In the genomic region with DNA sequence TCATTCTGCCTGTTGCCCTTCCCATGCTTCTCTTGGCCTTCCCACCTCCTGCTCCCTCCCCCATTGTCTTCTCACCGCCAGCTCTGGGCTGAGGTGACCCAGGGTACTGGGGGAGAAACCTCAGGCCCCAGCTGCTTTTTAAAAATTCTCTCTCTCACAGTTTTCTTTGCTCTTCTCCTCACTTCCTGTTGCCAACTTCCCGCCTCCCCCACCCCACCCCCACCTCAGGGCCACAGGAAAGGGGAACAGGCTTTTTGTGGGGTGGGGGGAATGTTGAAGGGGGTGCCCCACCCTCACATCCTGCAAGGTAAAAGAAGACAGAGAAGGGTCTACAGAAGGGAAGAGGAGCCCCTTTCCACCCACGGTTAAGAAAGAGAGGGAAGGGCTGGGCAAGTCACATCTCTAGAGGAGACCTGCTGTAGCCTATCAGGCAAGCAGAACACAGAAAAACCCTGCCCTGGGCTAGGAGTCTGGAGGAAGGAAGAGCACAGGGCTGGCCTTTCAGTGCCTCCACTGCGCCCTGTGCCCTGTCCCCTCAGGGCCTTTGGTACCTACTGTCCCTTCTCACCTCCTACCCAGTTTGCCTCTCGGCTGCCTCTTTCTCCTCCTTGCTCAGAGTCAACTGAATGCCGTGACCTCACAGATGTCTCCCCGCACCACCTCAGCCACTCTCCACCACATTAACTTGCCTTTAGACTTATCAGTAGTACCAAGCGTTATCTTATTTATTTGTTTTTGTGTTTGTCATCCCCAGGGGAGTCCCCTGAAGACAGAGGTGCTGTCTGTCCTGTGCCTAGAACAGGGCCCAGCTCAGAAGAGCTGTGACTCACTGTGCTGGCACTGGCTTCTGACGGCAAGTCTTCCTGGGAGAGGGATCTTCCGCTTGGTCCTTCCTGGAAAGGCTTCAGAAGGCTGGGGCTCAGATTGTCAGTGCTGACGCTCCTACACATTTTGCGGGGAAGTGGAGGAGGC, we compare ENCODE assay signal across 10 cellular contexts. TPM values are rescaled to one million over a fixed set of nuclear protein-coding genes. Genes with fewer than 3 reads are reported as not detected.
A peak's percentile ranks its signal among the peaks of the same experiment; 100 is the strongest.
DNase-seq lines count a peak whose midpoint lies in the region; ATAC-seq and FAIRE-seq lines count a peak whose summit lies in the region.
"Had no signal": no experiment of that assay in that cellular context is flagged by ENCODE, and none has a peak within 500 bp of the region (broad histone marks: within the 10 kb centered on the region; RNA-seq: fewer than 3 reads in every experiment).

No MANE protein-coding gene starts in this region.

- H3K27ac Mint-ChIP-seq in stimulated activated naive CD8-positive, alpha-beta T cell treated with anti-CD3 and anti-CD28 coated beads, Interleukin-15, amount 100 ng/mL, for 72 hours, result peak overlapping the region; percentile 96 to 100

- H3K27me3 Mint-ChIP-seq in stimulated activated naive CD8-positive, alpha-beta T cell treated with anti-CD3 and anti-CD28 coated beads, Interleukin-15, amount 100 ng/mL, for 72 hours, result no peaks in the 10 kb centered on the region

- FAIRE-seq in RCC 7860 (lab: Jason Lieb, UNC), result no peak

- DNase-seq in activated CD4-positive, alpha-beta T cell treated with anti-CD3 and anti-CD28 coated beads, Interleukin-2, amount 50 U/mL, for 48 hours, result peak; percentile 49 to 63
- DNase-seq in germinal center (ENCODE audit: low spot score), result peak; percentile 46
- DNase-seq in stimulated activated naive CD8-positive, alpha-beta T cell treated with anti-CD3 and anti-CD28 coated beads, Interleukin-15, amount 100 ng/mL, for 72 hours, result peak; percentile 43 to 57
- DNase-seq in cerebellum (ENCODE audit: low spot score), result no peak
- no peak for DNase-seq in hepatic stellate cell (ENCODE audit: low spot score)
- DNase-seq in RCC 7860 (ENCODE audit: low spot score), result no peak

- peaks cover 82% of the 10 kb centered on the region for H3K4me1 Mint-ChIP-seq in stimulated activated naive CD8-positive, alpha-beta T cell treated with anti-CD3 and anti-CD28 coated beads, Interleukin-15, amount 100 ng/mL, for 72 hours

- peak overlapping the region; percentile 80 to 97 for H3K4me3 Mint-ChIP-seq in stimulated activated naive CD8-positive, alpha-beta T cell treated with anti-CD3 and anti-CD28 coated beads, Interleukin-15, amount 100 ng/mL, for 72 hours
- H3K4me3 Mint-ChIP-seq: neural crest cell had no signal

- peak; percentile 49 for ATAC-seq in GM18909 (IDR thresholded peaks at IDR 0.05; ENCODE audit: poor library complexity, unreplicated experiment)
- ATAC-seq in HG03460 (IDR thresholded peaks at IDR 0.05; ENCODE audit: unreplicated experiment), result peak; percentile 39
- ATAC-seq in stimulated activated naive CD8-positive, alpha-beta T cell treated with anti-CD3 and anti-CD28 coated beads, Interleukin-15, amount 100 ng/mL, for 72 hours, result peak; percentile 61

- H3K9me3 Mint-ChIP-seq in stimulated activated naive CD8-positive, alpha-beta T cell treated with anti-CD3 and anti-CD28 coated beads, Interleukin-15, amount 100 ng/mL, for 72 hours, result no peaks in the 10 kb centered on the region
- H3K9me3 Mint-ChIP-seq: neural crest cell had no signal

RNA-seq across cellular contexts. Expression of gene ARHGAP9, which starts 1.7 kb away (rescaled TPM):
- 2.1 TPM for total RNA-seq in cerebellum
- total RNA-seq: SK-MEL-5 had no signal

RNA-seq across cellular contexts. Expression of gene MARS1, which starts 9.9 kb away (rescaled TPM):
- 82.4 TPM for total RNA-seq in cerebellum

RNA-seq across cellular contexts. Expression of gene GLI1, which starts 18.4 kb away (rescaled TPM):
- 4.5 TPM for total RNA-seq in cerebellum

RNA-seq across cellular contexts. Expression of gene INHBE, which starts 22.9 kb away (rescaled TPM):
- total RNA-seq in cerebellum, result not detected

RNA-seq across cellular contexts. Expression of gene DDIT3, which starts 42.3 kb away (rescaled TPM):
- 6.7 TPM for total RNA-seq in cerebellum

Comparison
In these comparisons a context has a peak if more than half of its experiments do, and no peak if none do; other contexts are left out.
1. DNase-seq: peak in activated CD4-positive, alpha-beta T cell treated with anti-CD3 and anti-CD28 coated beads, Interleukin-2, amount 50 U/mL, for 48 hours (2 of 2), germinal center (single experiment) and stimulated activated naive CD8-positive, alpha-beta T cell treated with anti-CD3 and anti-CD28 coated beads, Interleukin-15, amount 100 ng/mL, for 72 hours (2 of 2); none in cerebellum (single experiment), hepatic stellate cell (single experiment) and RCC 7860 (single experiment).
2. Peak in every context shown above with its lines, with median percentiles within 50 percentile points of each other: ATAC-seq.